In the genomic region with DNA sequence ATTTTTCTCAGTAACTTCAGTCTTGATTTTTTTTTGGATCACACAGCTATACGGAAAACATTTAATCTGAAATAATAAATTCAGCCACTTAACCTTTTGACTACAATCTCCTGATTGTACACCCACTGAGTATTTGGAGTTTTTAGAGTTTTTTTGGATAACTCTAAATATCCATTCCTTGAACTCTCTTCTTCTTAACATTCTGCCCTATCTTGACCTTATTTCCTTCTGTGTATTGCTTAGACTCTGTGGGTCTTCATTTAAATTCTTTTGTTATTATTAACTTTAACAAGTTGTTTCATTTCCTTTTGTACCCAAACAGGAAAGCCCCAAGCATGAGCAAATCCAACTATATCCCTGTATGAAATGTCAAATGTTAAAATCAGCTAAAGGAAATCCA, we compare ENCODE assay signal across 22 cellular contexts.
DNase-seq lines count a peak whose midpoint lies in the region; ATAC-seq, FAIRE-seq and TF ChIP-seq lines count a peak whose summit lies in the region.
"Had no signal": no experiment of that assay in that cellular context is flagged by ENCODE, and none has a peak within 500 bp of the region (broad histone marks: within the 10 kb centered on the region; RNA-seq: fewer than 3 reads in every experiment).

No MANE protein-coding gene starts in this region.

- TF ChIP-seq POLR2A in HepG2 (IDR thresholded peaks at IDR 0.05; ENCODE audit: insufficient read depth in 1 of 2, low read depth in 2 of 2, low read length in 2 of 2): no peak
- no peak for TF ChIP-seq POLR2A in right lobe of liver (IDR thresholded peaks at IDR 0.05)

- H3K4me3 ChIP-seq in liver (ENCODE audit: low read depth in 1 of 3, low read length in 3 of 3) (no peak overlapping the region), HepG2 (replicated peaks in 1 of 3; ENCODE audit: insufficient read depth in 1 of 3, low read depth in 2 of 3, low read length in 3 of 3) (no peak overlapping the region), choroid plexus epithelial cell (ENCODE audit: low read depth, low read length) (no peak overlapping the region), right lobe of liver (no peak overlapping the region), lower lobe of right lung (no peak overlapping the region)
- H3K4me3 ChIP-seq: GM12878, GM23248 had no signal

- no peak for DNase-seq in HepG2 (ENCODE audit: low spot score)
- peak; percentile 4 for DNase-seq in choroid plexus epithelial cell (ENCODE audit: low read depth)
- DNase-seq in right lobe of liver: no peak
- DNase-seq in sciatic nerve (ENCODE audit: low spot score): no peak
- DNase-seq in cerebellar nuclear complex (lab: John Stamatoyannopoulos, UW): no peak
- no peak for DNase-seq in lower lobe of right lung
- DNase-seq: ACHN; CD4-positive, alpha-beta T cell; CD8-positive, alpha-beta memory T cell; DMS 273 treated with DMSO at 0.1 percent for 48 hours; DMS79; EL; GDM1; GM23248; H9 had no signal

- CTCF ChIA-PET in HepG2 (lab: Yijun Ruan, JAX; ENCODE audit: low intra/inter-chr PET ratio, low total read pairs): no interaction called here

- WGBS in liver: 75% methylated on average over 1 of the region's 1 CpG
- 4% methylated on average over 1 of the region's 1 CpG for WGBS in HepG2 (ENCODE audit: low lambda C conversion rate)
- 48% methylated on average over 1 of the region's 1 CpG for WGBS in right lobe of liver (ENCODE audit: insufficient coverage, low coverage, low lambda C conversion rate, missing lambda C conversion rate)

- H3K27me3 ChIP-seq in liver (ENCODE audit: control insufficient read depth in 4 of 4, insufficient read depth in 4 of 4, low read length in 3 of 4) (no peaks in the 10 kb centered on the region), HepG2 (ENCODE audit: control insufficient read depth in 1 of 2, insufficient read depth in 2 of 2, low read length in 2 of 2) (no peaks in the 10 kb centered on the region), right lobe of liver (no peaks in the 10 kb centered on the region), lower lobe of right lung (ENCODE audit: low read depth) (no peaks in the 10 kb centered on the region)

- H3K9ac ChIP-seq in liver (ENCODE audit: low read depth in 1 of 2, low read length in 2 of 2) (no peak overlapping the region), HepG2 (ENCODE audit: insufficient read depth, low read depth, low read length) (no peak overlapping the region)
- H3K9ac ChIP-seq: GM23248 had no signal

- H3K27ac ChIP-seq in liver (ENCODE audit: low read depth in 1 of 2, low read length in 2 of 2) (no peak overlapping the region), HepG2 (ENCODE audit: extremely low read length, insufficient read depth, low read length) (no peak overlapping the region), right lobe of liver (no peak overlapping the region), lower lobe of right lung (no peak overlapping the region)
- H3K27ac ChIP-seq: 22Rv1, GM23248 had no signal

- H3K36me3 ChIP-seq in liver (ENCODE audit: control insufficient read depth in 4 of 4, insufficient read depth in 3 of 4, low read depth in 1 of 4, low read length in 3 of 4): no peaks in the 10 kb centered on the region
- no peaks in the 10 kb centered on the region for H3K36me3 ChIP-seq in HepG2 (replicated peaks in 1 of 2; ENCODE audit: control insufficient read depth in 1 of 2, insufficient read depth in 2 of 2, low read length in 2 of 2)
- H3K36me3 ChIP-seq in right lobe of liver: no peaks in the 10 kb centered on the region
- H3K36me3 ChIP-seq in lower lobe of right lung: no peaks in the 10 kb centered on the region

- no peak for TF ChIP-seq CTCF in liver (IDR thresholded peaks at IDR 0.05; ENCODE audit: low read depth, low read length, missing input control)
- TF ChIP-seq CTCF in HepG2 (CRISPR knock-in tag; IDR thresholded peaks at IDR 0.05): no peak
- no peak for TF ChIP-seq CTCF in choroid plexus epithelial cell (conservative IDR thresholded peaks at IDR 0.05; ENCODE audit: low read depth, low read length)
- no peak for TF ChIP-seq CTCF in right lobe of liver (IDR thresholded peaks at IDR 0.05)
- TF ChIP-seq CTCF in lower lobe of right lung (IDR thresholded peaks at IDR 0.05): no peak

- no peak overlapping the region for H2AFZ ChIP-seq in HepG2 (ENCODE audit: low read length)
- H2AFZ ChIP-seq: GM23248 had no signal

- H3K4me1 ChIP-seq in liver (ENCODE audit: control insufficient read depth in 4 of 4, insufficient read depth in 4 of 4, low read length in 3 of 4): no peaks in the 10 kb centered on the region
- no peaks in the 10 kb centered on the region for H3K4me1 ChIP-seq in HepG2 (ENCODE audit: insufficient read depth, low read length)
- no peaks in the 10 kb centered on the region for H3K4me1 ChIP-seq in right lobe of liver
- H3K4me1 ChIP-seq in lower lobe of right lung: no peaks in the 10 kb centered on the region

- H3K79me2 ChIP-seq in HepG2 (ENCODE audit: insufficient read depth, low read length): no peaks in the 10 kb centered on the region

- H3K9me3 ChIP-seq in liver (ENCODE audit: control insufficient read depth in 4 of 4, low read length in 3 of 4): peaks cover 0 to 2% (median 0%) of the 10 kb centered on the region in 4 donors
- H3K9me3 ChIP-seq in HepG2 (ENCODE audit: low read length): no peaks in the 10 kb centered on the region
- no peaks in the 10 kb centered on the region for H3K9me3 ChIP-seq in right lobe of liver
- H3K9me3 ChIP-seq in lower lobe of right lung: peaks cover 7% of the 10 kb centered on the region

- ATAC-seq in HepG2 (no peak), right lobe of liver (peak; percentile 19 to 74 (median 56)), sciatic nerve (no peak), lower lobe of right lung (no peak)
- ATAC-seq: HCT116 had no signal

- POLR2A ChIA-PET in HepG2 (lab: Yijun Ruan, JAX): no interaction called here

- H4K20me1 ChIP-seq in HepG2 (ENCODE audit: insufficient read depth, low read length): no peaks in the 10 kb centered on the region

- in situ Hi-C loops in HepG2 (cut with HindIII; ENCODE audit: extremely low pct_ligation_motif_present, low pct_unique_long_range_greater_than_20kb): no loop called here

- no peak for FAIRE-seq in HepG2 (lab: Jason Lieb, UNC)
- FAIRE-seq: A204.1, D721Med, GM12878, GM19239 had no signal

- intact Hi-C loops in HepG2 (cut with micrococcal nuclease; ENCODE audit: unreplicated experiment): no loop called here
- intact Hi-C loops in right lobe of liver (cut with DNase I): no loop called here
- intact Hi-C loops in sciatic nerve (cut with DNase I): no loop called here
- intact Hi-C loops in lower lobe of right lung (cut with DNase I): no loop called here

- TF ChIP-seq EP300 in HepG2 (IDR thresholded peaks at IDR 0.05; ENCODE audit: low read depth in 2 of 2, low read length in 2 of 2) (no peak), HepG2 (CRISPR knock-in tag; IDR thresholded peaks at IDR 0.05; ENCODE audit: borderline replicate concordance) (no peak)

- BruUV-seq in HepG2 (replicated peaks; lab: Mats Ljungman, UMichigan): no TSS peak

- H3K4me2 ChIP-seq in HepG2 (ENCODE audit: low read depth, low read length): no peak overlapping the region

- TF ChIP-seq RAD21 in liver (IDR thresholded peaks at IDR 0.05) (no peak), HepG2 (CRISPR knock-in tag; IDR thresholded peaks at IDR 0.05) (no peak)

TF ChIP-seq in liver, 16 proteins besides CTCF, POLR2A, EP300 and RAD21:
- TF ChIP-seq NR2F2 (IDR thresholded peaks at IDR 0.05): peak; percentile 26
- TF ChIP-seq, protein P1, sequence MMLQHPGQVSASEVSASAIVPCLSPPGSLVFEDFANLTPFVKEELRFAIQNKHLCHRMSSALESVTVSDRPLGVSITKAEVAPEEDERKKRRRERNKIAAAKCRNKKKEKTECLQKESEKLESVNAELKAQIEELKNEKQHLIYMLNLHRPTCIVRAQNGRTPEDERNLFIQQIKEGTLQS (IDR thresholded peaks at IDR 0.05): no peak

TF ChIP-seq in HepG2, 621 proteins besides CTCF, POLR2A, EP300 and RAD21:
- TF ChIP-seq, protein P2, sequence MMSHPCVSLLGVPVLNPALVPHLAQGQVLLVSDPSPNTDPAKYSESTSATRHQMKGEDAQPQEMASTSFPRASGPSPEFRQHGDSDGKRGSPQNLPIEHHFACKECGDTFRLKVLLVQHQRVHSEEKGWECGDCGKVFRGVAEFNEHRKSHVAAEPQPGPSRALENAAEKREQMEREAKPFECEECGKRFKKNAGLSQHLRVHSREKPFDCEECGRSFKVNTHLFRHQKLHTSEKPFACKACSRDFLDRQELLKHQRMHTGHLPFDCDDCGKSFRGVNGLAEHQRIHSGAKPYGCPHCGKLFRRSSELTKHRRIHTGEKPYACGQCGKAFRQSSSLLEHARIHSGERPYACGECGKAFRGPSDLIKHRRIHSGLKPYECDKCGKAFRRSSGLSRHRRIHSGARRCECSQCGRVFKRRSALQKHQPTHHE (CRISPR knock-in tag; IDR thresholded peaks at IDR 0.05; ENCODE audit: borderline replicate concordance): no peak

Comparison
In these comparisons a context has a peak if more than half of its experiments do, and no peak if none do; other contexts are left out.
1. ATAC-seq: peak in right lobe of liver (4 of 4); none in HepG2 (single experiment), sciatic nerve (single experiment) and lower lobe of right lung (0 of 2).